In the genomic region with DNA sequence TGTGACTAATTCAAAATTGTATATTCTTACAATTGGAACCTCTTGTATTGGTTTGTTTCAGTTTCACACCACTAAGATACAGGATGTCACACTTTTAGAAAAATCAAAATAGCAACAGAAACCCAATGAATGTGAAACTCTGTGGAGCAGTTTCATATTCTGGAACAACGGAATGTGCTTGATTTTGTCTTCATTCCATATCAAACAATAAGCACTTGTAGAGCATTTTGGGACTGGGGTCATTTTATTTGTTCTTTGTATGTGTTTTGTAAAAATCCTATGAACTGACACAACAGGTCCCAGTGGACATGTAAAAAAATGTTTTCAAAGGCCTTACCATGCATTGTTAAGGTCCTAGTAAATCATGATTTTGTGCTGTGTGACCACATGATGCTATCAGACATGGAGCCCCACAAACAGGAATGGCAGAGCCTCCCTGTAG, we compare ENCODE assay signal across 12 cellular contexts.
A peak's percentile ranks its signal among the peaks of the same experiment; 100 is the strongest.
DNase-seq lines count a peak whose midpoint lies in the region; ATAC-seq and TF ChIP-seq lines count a peak whose summit lies in the region.
"Had no signal": no experiment of that assay in that cellular context is flagged by ENCODE, and none has a peak within 500 bp of the region (broad histone marks: within the 10 kb centered on the region; RNA-seq: fewer than 3 reads in every experiment).

No MANE protein-coding gene starts in this region.

- no peak overlapping the region for H2AFZ ChIP-seq in fibroblast of lung (ENCODE audit: low read length)

- peaks cover 2% of the 10 kb centered on the region for H3K9me3 Mint-ChIP-seq in activated CD4-positive, alpha-beta memory T cell treated with anti-CD3 and anti-CD28 coated beads for 36 hours
- H3K9me3 Mint-ChIP-seq: activated T-helper 2 cell treated with anti-CD3 and anti-CD28 coated beads, Interferon-gamma antibody, Interleukin-2, Interleukin-4, amounts not matched to agents 10 μg/mL and 5 μg/mL and 100 μg/mL, durations not matched to agents 14 hours and 24 hours and 36 hours had no signal

- H3K27ac ChIP-seq in fibroblast of lung (ENCODE audit: insufficient read depth, low read length), result peak overlapping the region; percentile 43

- no peaks in the 10 kb centered on the region for H3K79me2 ChIP-seq in fibroblast of lung (ENCODE audit: control insufficient read depth, insufficient read depth, low read length)

- H3K27me3 ChIP-seq in fibroblast of lung (ENCODE audit: control insufficient read depth, insufficient read depth, low read length), result no peaks in the 10 kb centered on the region

- no peak overlapping the region for H3K27ac Mint-ChIP-seq in activated CD4-positive, alpha-beta memory T cell treated with anti-CD3 and anti-CD28 coated beads for 36 hours
- H3K27ac Mint-ChIP-seq: activated T-helper 2 cell treated with anti-CD3 and anti-CD28 coated beads, Interferon-gamma antibody, Interleukin-2, Interleukin-4, amounts not matched to agents 10 μg/mL and 5 μg/mL and 100 μg/mL, durations not matched to agents 14 hours and 24 hours and 36 hours had no signal

- no peaks in the 10 kb centered on the region for H4K20me1 ChIP-seq in fibroblast of lung (ENCODE audit: control insufficient read depth, extremely low read depth, insufficient read depth, low read length)

- H3K9ac ChIP-seq in fibroblast of lung (ENCODE audit: insufficient read depth, low read length), result no peak overlapping the region

- CTCF ChIA-PET in activated CD4-positive, alpha-beta memory T cell treated with anti-CD3 and anti-CD28 coated beads for 36 hours (lab: Charles Lee), result no interaction called here

- H3K27me3 Mint-ChIP-seq in activated CD4-positive, alpha-beta memory T cell treated with anti-CD3 and anti-CD28 coated beads for 36 hours, result no peaks in the 10 kb centered on the region

- TF ChIP-seq CTCF in fibroblast of lung (conservative IDR thresholded peaks at IDR 0.05 in 1 of 2, IDR thresholded peaks at IDR 0.05 in 1 of 2; ENCODE audit: low read depth in 1 of 2, low read length in 2 of 2), result no peak

- ATAC-seq in GM18519 (IDR thresholded peaks at IDR 0.05; ENCODE audit: low FRiP score, unreplicated experiment), result peak; percentile 92
- peak; percentile 90 for ATAC-seq in GM21576 (IDR thresholded peaks at IDR 0.05; ENCODE audit: unreplicated experiment)
- ATAC-seq in HG03139 (IDR thresholded peaks at IDR 0.05; ENCODE audit: unreplicated experiment), result peak; percentile 84

- H3K9me3 ChIP-seq in fibroblast of lung (ENCODE audit: control insufficient read depth, insufficient read depth, low read depth, low read length), result no peaks in the 10 kb centered on the region

- no peaks in the 10 kb centered on the region for H3K36me3 Mint-ChIP-seq in activated CD4-positive, alpha-beta memory T cell treated with anti-CD3 and anti-CD28 coated beads for 36 hours

- no peaks in the 10 kb centered on the region for H3K36me3 ChIP-seq in fibroblast of lung (ENCODE audit: control insufficient read depth, insufficient read depth, low read length)

- intact Hi-C loops in activated CD4-positive, alpha-beta memory T cell treated with anti-CD3 and anti-CD28 coated beads for 36 hours (cut with micrococcal nuclease), result no loop called here

- H3K4me3 ChIP-seq in fibroblast of lung (replicated peaks in 1 of 4; ENCODE audit: control extremely low read depth in 1 of 4, insufficient read depth in 1 of 4, low read depth in 3 of 4, low read length in 4 of 4), result no peak overlapping the region

- no peaks in the 10 kb centered on the region for H3K4me1 Mint-ChIP-seq in activated CD4-positive, alpha-beta memory T cell treated with anti-CD3 and anti-CD28 coated beads for 36 hours (ENCODE audit: low read depth)

- DNase-seq in fibroblast of lung (ENCODE audit: low read depth in 2 of 2), result no peak
- no peak for DNase-seq in activated CD4-positive, alpha-beta T cell treated with anti-CD3 and anti-CD28 coated beads, Interleukin-2, amount 50 U/mL, for 1 hour
- DNase-seq in activated naive CD4-positive, alpha-beta T cell treated with Interleukin-2 at 50 U/mL for 16 hours, result no peak
- no peak for DNase-seq in activated CD4-positive, alpha-beta T cell treated with anti-CD3 and anti-CD28 coated beads, Interleukin-2, amount 50 U/mL, for 48 hours
- no peak for DNase-seq in activated CD4-positive, alpha-beta memory T cell treated with anti-CD3 and anti-CD28 coated beads for 36 hours
- DNase-seq: hippocampal formation, NCI-H524 treated with DMSO at 0.1 percent for 48 hours, T-helper 9 cell had no signal

- H3K4me3 Mint-ChIP-seq in activated CD4-positive, alpha-beta memory T cell treated with anti-CD3 and anti-CD28 coated beads for 36 hours, result no peak overlapping the region

- H3K4me1 ChIP-seq in fibroblast of lung (ENCODE audit: control insufficient read depth, extremely low read depth, insufficient read depth, low read length), result no peaks in the 10 kb centered on the region

- H3K4me2 ChIP-seq in fibroblast of lung (ENCODE audit: extremely low read depth, insufficient read depth, low read length), result no peak overlapping the region

- POLR2A ChIA-PET in activated CD4-positive, alpha-beta memory T cell treated with anti-CD3 and anti-CD28 coated beads for 36 hours (lab: Charles Lee), result no interaction called here
